In the genomic region with DNA sequence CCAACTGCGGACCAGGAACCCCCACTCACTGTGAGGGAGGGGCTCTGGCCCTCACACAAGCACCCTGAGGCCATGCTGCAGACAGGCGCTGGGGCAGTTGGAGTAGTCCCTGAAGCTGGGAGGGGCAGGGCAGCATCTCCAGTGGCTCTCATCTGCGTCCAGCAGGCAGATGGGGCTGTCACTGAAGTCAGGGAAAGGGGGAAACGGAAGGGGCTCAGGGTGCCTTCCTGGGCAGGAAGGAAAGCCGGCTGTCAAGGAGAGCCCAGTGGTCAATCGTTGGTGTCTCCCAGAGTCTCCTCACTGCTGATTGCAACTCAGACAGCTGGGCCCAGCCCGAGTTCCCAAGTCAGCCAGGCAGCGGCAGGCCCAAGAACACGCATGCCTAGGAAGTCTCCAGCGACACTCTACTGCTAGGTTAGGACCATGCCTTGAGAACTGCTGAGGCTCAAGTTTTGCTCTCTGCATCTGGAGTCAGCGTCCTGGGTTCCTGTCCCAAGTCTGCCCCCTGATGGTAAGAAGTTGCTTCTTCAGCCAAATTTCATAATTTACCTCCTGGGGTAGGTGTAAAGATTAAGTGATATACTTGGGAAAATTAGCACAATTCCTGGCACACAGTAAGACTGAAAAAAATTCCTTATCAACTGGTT, we compare ENCODE assay signal across 8 cellular contexts. TPM values are rescaled to one million over a fixed set of nuclear protein-coding genes. Genes with fewer than 3 reads are reported as not detected.
DNase-seq lines count a peak whose midpoint lies in the region; ATAC-seq and TF ChIP-seq lines count a peak whose summit lies in the region.

No MANE protein-coding gene starts in this region.

- H3K23ac ChIP-seq in mesenchymal stem cell (ENCODE audit: low read length in 2 of 2) = no peak overlapping the region

- H3K18ac ChIP-seq in mesenchymal stem cell (ENCODE audit: low read depth in 1 of 2, low read length in 2 of 2) = no peak overlapping the region

- H3K36me3 ChIP-seq in mesenchymal stem cell (ENCODE audit: control insufficient read depth in 1 of 2, insufficient read depth in 2 of 2, low read depth in 1 of 2, low read length in 2 of 2) = no peaks in the 10 kb centered on the region

- H3K14ac ChIP-seq in mesenchymal stem cell (ENCODE audit: low read length in 2 of 2) = no peak overlapping the region

- no peaks in the 10 kb centered on the region for H3K27me3 Mint-ChIP-seq in activated CD4-positive, alpha-beta memory T cell treated with anti-CD3 and anti-CD28 coated beads for 36 hours
- no peaks in the 10 kb centered on the region for H3K27me3 Mint-ChIP-seq in effector memory CD8-positive, alpha-beta T cell

- H4K91ac ChIP-seq in mesenchymal stem cell (ENCODE audit: low read length) = peak overlapping the region; percentile 19

- H2BK120ac ChIP-seq in mesenchymal stem cell (ENCODE audit: low read depth, low read length) = no peak overlapping the region

- no peak overlapping the region for H2BK5ac ChIP-seq in mesenchymal stem cell (ENCODE audit: low read depth, low read length, poor library complexity, severe bottlenecking)

- CTCF ChIA-PET in activated CD4-positive, alpha-beta memory T cell treated with anti-CD3 and anti-CD28 coated beads for 36 hours (lab: Charles Lee) = interaction anchor here (0.7 to 8.1 kb wide), 13 partner anchors 8 to 111 kb away, joined by 3 to 76 read pairs (median 5); partner anchors contain the start of gene NMUR1

- no peak overlapping the region for H2AK5ac ChIP-seq in mesenchymal stem cell (ENCODE audit: low read length, severe bottlenecking)

- ATAC-seq in GM18520 (IDR thresholded peaks at IDR 0.05; ENCODE audit: unreplicated experiment) (peak; percentile 55), HG03342 (IDR thresholded peaks at IDR 0.05; ENCODE audit: unreplicated experiment) (peak; percentile 82)
- peak; percentile 93 for ATAC-seq in effector memory CD8-positive, alpha-beta T cell (replicated peaks)

- H2AFZ ChIP-seq in mesenchymal stem cell (ENCODE audit: low read depth, low read length) = peak overlapping the region; percentile 7

- H3K4me3 ChIP-seq in AG09309 (ENCODE audit: control insufficient read depth, low read depth, low read length) (no peak overlapping the region), mesenchymal stem cell (ENCODE audit: insufficient read depth in 1 of 2, low read depth in 1 of 2, low read length in 2 of 2) (no peak overlapping the region)

- no peak overlapping the region for H3K4ac ChIP-seq in mesenchymal stem cell (ENCODE audit: low read depth in 1 of 2, low read length in 2 of 2)

- WGBS in mesenchymal stem cell = 57% methylated on average over 11 of the region's 11 CpGs

- H2BK12ac ChIP-seq in mesenchymal stem cell (ENCODE audit: low read length in 2 of 2) = peak overlapping the region in 1 of 2 experiments; percentile 17

- peaks cover 8% of the 10 kb centered on the region for H3K9me3 ChIP-seq in mesenchymal stem cell (ENCODE audit: control insufficient read depth, low read length)

- H3K79me1 ChIP-seq in mesenchymal stem cell (replicated peaks; ENCODE audit: low read length, poor library complexity, severe bottlenecking) = no peaks in the 10 kb centered on the region

- no peak overlapping the region for H3K27ac Mint-ChIP-seq in activated CD4-positive, alpha-beta memory T cell treated with anti-CD3 and anti-CD28 coated beads for 36 hours
- peak overlapping the region in 1 of 2 donors; percentile 84 for H3K27ac Mint-ChIP-seq in effector memory CD8-positive, alpha-beta T cell

- H3K4me2 ChIP-seq in mesenchymal stem cell (ENCODE audit: low read length, poor library complexity, severe bottlenecking) = no peak overlapping the region

- peaks cover 9% of the 10 kb centered on the region for H3K36me3 Mint-ChIP-seq in activated CD4-positive, alpha-beta memory T cell treated with anti-CD3 and anti-CD28 coated beads for 36 hours
- H3K36me3 Mint-ChIP-seq in effector memory CD8-positive, alpha-beta T cell (ENCODE audit: insufficient read depth) = peaks cover 3% of the 10 kb centered on the region

- no peak overlapping the region for H4K8ac ChIP-seq in mesenchymal stem cell (ENCODE audit: low read length)

- no peaks in the 10 kb centered on the region for H3K27me3 ChIP-seq in mesenchymal stem cell (ENCODE audit: control insufficient read depth in 1 of 2, insufficient read depth in 1 of 2, low read length in 2 of 2)

- POLR2A ChIA-PET in activated CD4-positive, alpha-beta memory T cell treated with anti-CD3 and anti-CD28 coated beads for 36 hours (lab: Charles Lee) = no interaction called here

- intact Hi-C loops in activated CD4-positive, alpha-beta memory T cell treated with anti-CD3 and anti-CD28 coated beads for 36 hours (cut with micrococcal nuclease) = loop anchor here (1.0 to 2.0 kb wide), 3 partner anchors 13 to 40 kb away; partner anchors contain the start of gene NMUR1

- H3K9ac ChIP-seq in mesenchymal stem cell (ENCODE audit: low read length) = peak overlapping the region; percentile 53

- H3K4me3 Mint-ChIP-seq in activated CD4-positive, alpha-beta memory T cell treated with anti-CD3 and anti-CD28 coated beads for 36 hours = no peak overlapping the region
- H3K4me3 Mint-ChIP-seq in effector memory CD8-positive, alpha-beta T cell = peak overlapping the region; percentile 31 to 79

- H2BK15ac ChIP-seq in mesenchymal stem cell (ENCODE audit: low read depth, poor library complexity, severe bottlenecking) = peak overlapping the region; percentile 37

- H3K27ac ChIP-seq in mesenchymal stem cell (ENCODE audit: low read length, poor library complexity, severe bottlenecking) = no peak overlapping the region

- DNase-seq in AG09309 (ENCODE audit: low read depth) (peak; percentile 45), NCI-H774 (lab: John Stamatoyannopoulos, UW) (peak; percentile 26), mesenchymal stem cell (peak; percentile 84)
- peak; percentile 65 for DNase-seq in activated CD4-positive, alpha-beta memory T cell treated with anti-CD3 and anti-CD28 coated beads for 36 hours
- DNase-seq in effector memory CD8-positive, alpha-beta T cell = peak; percentile 65 to 69 (median 67)
- DNase-seq in stimulated activated CD8-positive, alpha-beta memory T cell treated with anti-CD3 and anti-CD28 coated beads, Interleukin-7, amount 100 ng/mL, for 4 hours (ENCODE audit: low read depth in 2 of 2) = peak; percentile 35 to 42

- H3K4me1 ChIP-seq in mesenchymal stem cell (ENCODE audit: control insufficient read depth, insufficient read depth, low read depth, low read length) = peaks cover 4% of the 10 kb centered on the region

- H3K4me1 Mint-ChIP-seq in activated CD4-positive, alpha-beta memory T cell treated with anti-CD3 and anti-CD28 coated beads for 36 hours (ENCODE audit: low read depth) = peaks cover 9% of the 10 kb centered on the region
- H3K4me1 Mint-ChIP-seq in effector memory CD8-positive, alpha-beta T cell (ENCODE audit: low read depth in 2 of 2) = peaks cover 34 to 38% of the 10 kb centered on the region in 2 donors

- H3K9me3 Mint-ChIP-seq in activated CD4-positive, alpha-beta memory T cell treated with anti-CD3 and anti-CD28 coated beads for 36 hours = peaks cover 11% of the 10 kb centered on the region
- H3K9me3 Mint-ChIP-seq in effector memory CD8-positive, alpha-beta T cell = peaks cover 6 to 11% of the 10 kb centered on the region in 2 donors

- TF ChIP-seq CTCF in AG09309 (IDR thresholded peaks at IDR 0.05; ENCODE audit: control insufficient read depth, insufficient read depth, low read depth, low read length, missing control alignments) = peak; percentile 79

RNA-seq across cellular contexts. Expression of gene NMUR1, which starts 27.4 kb away (rescaled TPM):
- total RNA-seq in activated CD4-positive, alpha-beta memory T cell treated with anti-CD3 and anti-CD28 coated beads for 36 hours = under 1 TPM in 1 of 2 experiments, not detected in 1; 0.07 TPM
- 0.14 TPM for polyA plus RNA-seq in mesenchymal stem cell (2013, experiment 1 of 2)
- polyA plus RNA-seq in mesenchymal stem cell (2013, experiment 2 of 2) = 0.15 TPM

RNA-seq across cellular contexts. Expression of gene TEX44, which starts 35.0 kb away (rescaled TPM):
- total RNA-seq in activated CD4-positive, alpha-beta memory T cell treated with anti-CD3 and anti-CD28 coated beads for 36 hours = not detected
- not detected for polyA plus RNA-seq in mesenchymal stem cell (2013, experiment 1 of 2)
- polyA plus RNA-seq in mesenchymal stem cell (2013, experiment 2 of 2) = not detected

Comparison
In these comparisons a context has a peak if more than half of its experiments do, and no peak if none do; other contexts are left out.
1. DNase-seq: peak in every context shown above with its lines; median percentile 84 in mesenchymal stem cell; 67 in effector memory CD8-positive, alpha-beta T cell; 65 in activated CD4-positive, alpha-beta memory T cell treated with anti-CD3 and anti-CD28 coated beads for 36 hours; 45 in AG09309; 38 in stimulated activated CD8-positive, alpha-beta memory T cell treated with anti-CD3 and anti-CD28 coated beads, Interleukin-7, amount 100 ng/mL, for 4 hours; 26 in NCI-H774.